ENCODE assay signal across 19 cellular contexts in the genomic region with DNA sequence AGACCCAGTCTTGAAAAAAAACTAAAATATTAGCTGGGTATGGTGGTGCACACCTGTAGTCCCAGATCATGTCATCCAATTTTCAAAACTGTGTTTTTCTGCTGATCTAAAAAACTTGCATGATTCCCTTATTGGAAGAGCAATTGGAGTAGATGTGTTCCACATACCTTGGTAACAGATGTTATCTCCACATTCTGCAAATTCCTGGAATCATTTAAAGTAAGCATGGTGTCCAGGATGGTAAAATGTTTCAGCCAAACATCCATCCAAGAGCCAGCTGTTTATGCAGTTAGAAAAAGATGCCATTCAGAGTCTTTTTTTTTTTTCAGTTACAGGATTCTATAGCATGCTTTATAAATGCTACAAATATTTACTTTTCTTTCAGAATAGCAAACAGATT.
"Had no signal": no experiment of that assay in that cellular context is flagged by ENCODE, and none has a peak within 500 bp of the region (broad histone marks: within the 10 kb centered on the region; RNA-seq: fewer than 3 reads in every experiment).

No MANE protein-coding gene starts in this region.

- H3K27ac ChIP-seq: breast epithelium, pancreas, tibial artery, uterus had no signal

- H3K27ac Mint-ChIP-seq: activated T-helper 1 cell treated with anti-CD3 and anti-CD28 coated beads, Interleukin-12 subunit alpha, Interleukin-12 subunit beta, Interleukin-2, Interleukin-4 antibody, amounts not matched to agents 30 ng/mL and 10 ng/mL and 1 ng/mL, durations not matched to agents 14 hours and 24 hours and 36 hours; memory B cell; naive thymus-derived CD8-positive, alpha-beta T cell; stimulated activated memory B cell treated with anti-CD40 and anti-IgM and Interleukin-4, amounts not matched to agents 10 μg/mL and 1 μg/mL and 100 μg/mL, for 72 hours had no signal

- H3K4me3 Mint-ChIP-seq: activated T-helper 1 cell treated with anti-CD3 and anti-CD28 coated beads, Interleukin-12 subunit alpha, Interleukin-12 subunit beta, Interleukin-2, Interleukin-4 antibody, amounts not matched to agents 30 ng/mL and 10 ng/mL and 1 ng/mL, durations not matched to agents 14 hours and 24 hours and 36 hours; memory B cell; naive thymus-derived CD8-positive, alpha-beta T cell; stimulated activated memory B cell treated with anti-CD40 and anti-IgM and Interleukin-4, amounts not matched to agents 10 μg/mL and 1 μg/mL and 100 μg/mL, for 72 hours had no signal

- FAIRE-seq: pancreas had no signal

- H3K36me3 Mint-ChIP-seq: memory B cell; stimulated activated memory B cell treated with anti-CD40 and anti-IgM and Interleukin-4, amounts not matched to agents 10 μg/mL and 1 μg/mL and 100 μg/mL, for 72 hours had no signal

- H3K4me1 ChIP-seq: breast epithelium, pancreas, tibial artery, uterus had no signal

- DNase-seq: activated CD4-positive, alpha-beta T cell treated with anti-CD3 and anti-CD28 coated beads, Interleukin-2, amount 50 U/mL, for 1 hour; activated CD8-positive, alpha-beta memory T cell treated with anti-CD3 and anti-CD28 coated beads for 24 hours; activated naive CD4-positive, alpha-beta T cell; anterior cingulate cortex; glutamatergic neuron; kidney glomerular epithelial cell; left ventricle myocardium superior; naive thymus-derived CD8-positive, alpha-beta T cell; pancreas; stimulated activated CD4-positive, alpha-beta T cell treated with anti-CD3 and anti-CD28 coated beads, Interleukin-2, amount 100 ng/mL, for 48 hours; T1000; tibial artery; uterus had no signal

- H3K9me3 Mint-ChIP-seq: activated T-helper 1 cell treated with anti-CD3 and anti-CD28 coated beads, Interleukin-12 subunit alpha, Interleukin-12 subunit beta, Interleukin-2, Interleukin-4 antibody, amounts not matched to agents 30 ng/mL and 10 ng/mL and 1 ng/mL, durations not matched to agents 14 hours and 24 hours and 36 hours had no signal

- H3K27me3 Mint-ChIP-seq: memory B cell; naive thymus-derived CD8-positive, alpha-beta T cell; stimulated activated memory B cell treated with anti-CD40 and anti-IgM and Interleukin-4, amounts not matched to agents 10 μg/mL and 1 μg/mL and 100 μg/mL, for 72 hours had no signal

- H3K4me1 Mint-ChIP-seq: memory B cell; naive thymus-derived CD8-positive, alpha-beta T cell; stimulated activated memory B cell treated with anti-CD40 and anti-IgM and Interleukin-4, amounts not matched to agents 10 μg/mL and 1 μg/mL and 100 μg/mL, for 72 hours had no signal

- ATAC-seq: activated CD4-positive, CD25-positive, alpha-beta regulatory T cell treated with anti-CD3 and anti-CD28 coated beads, Interleukin-2, amount 50 U/mL, for 24 hours; esophagus mucosa; left ventricle myocardium superior; naive thymus-derived CD8-positive, alpha-beta T cell; pancreas; stimulated activated memory B cell treated with anti-CD40 and anti-IgM and Interleukin-4, amounts not matched to agents 10 μg/mL and 1 μg/mL and 100 μg/mL, for 72 hours had no signal

- H3K27me3 ChIP-seq: breast epithelium, pancreas, tibial artery, uterus had no signal

- H3K4me3 ChIP-seq: breast epithelium, pancreas, tibial artery, uterus had no signal

- H3K9me3 ChIP-seq: pancreas, uterus had no signal

- H3K36me3 ChIP-seq: breast epithelium, pancreas, tibial artery, uterus had no signal
